9 cellular contexts compared by ENCODE assay signal in the genomic region with DNA sequence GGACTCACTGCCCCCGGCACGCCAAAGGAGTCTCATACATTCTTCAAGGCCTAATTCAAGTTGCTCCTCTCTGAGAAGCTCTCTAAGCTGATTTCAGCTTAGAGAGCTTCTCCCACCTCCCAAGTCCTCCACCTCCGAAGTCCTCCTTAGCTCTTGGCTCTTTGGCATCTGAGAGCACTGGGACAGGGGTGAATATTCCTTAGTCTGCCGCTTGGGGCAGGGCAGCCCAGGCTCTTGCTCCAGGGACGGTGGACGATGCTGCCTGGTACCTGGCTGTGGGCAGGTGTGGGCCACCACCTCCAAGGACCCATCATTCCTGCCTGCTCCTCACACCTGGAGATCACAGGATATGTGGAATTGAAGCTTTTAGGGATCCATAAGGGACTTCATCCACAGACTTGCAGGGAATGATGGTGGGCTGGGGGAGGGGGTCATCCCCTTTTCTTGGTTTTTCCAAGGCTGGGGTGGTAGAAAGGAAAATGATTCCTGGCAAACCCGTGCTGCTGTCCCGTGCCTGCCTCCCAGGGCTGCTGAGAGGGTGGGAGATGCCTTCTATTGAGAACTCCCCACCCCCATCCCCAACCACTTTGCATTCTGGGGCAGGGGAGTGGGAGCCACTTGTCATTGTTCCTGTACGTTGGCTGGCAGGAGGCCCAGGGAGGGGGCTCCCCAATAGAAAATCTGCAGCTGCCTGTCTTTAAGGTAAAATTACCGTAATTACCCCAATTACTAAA. TPM values are rescaled to one million over a fixed set of nuclear protein-coding genes. Genes with fewer than 3 reads are reported as not detected.
DNase-seq lines count a peak whose midpoint lies in the region; ATAC-seq and TF ChIP-seq lines count a peak whose summit lies in the region.
"Had no signal": no experiment of that assay in that cellular context is flagged by ENCODE, and none has a peak within 500 bp of the region (broad histone marks: within the 10 kb centered on the region; RNA-seq: fewer than 3 reads in every experiment).

No MANE protein-coding gene starts in this region.

- peaks cover 7% of the 10 kb centered on the region for H3K27me3 ChIP-seq in osteoblast (ENCODE audit: insufficient read depth, low read length)
- H3K27me3 ChIP-seq: BLaER1 treated with 17β-estradiol and CSF1 and Interleukin-3, amounts not matched to agents 10 nM and 100 nM had no signal

- ATAC-seq in esophagus mucosa (peak; percentile 70), HG03039 (IDR thresholded peaks at IDR 0.05; ENCODE audit: unreplicated experiment) (no peak), GM21515 (IDR thresholded peaks at IDR 0.05; ENCODE audit: unreplicated experiment) (no peak)

- TF ChIP-seq CTCF in NB4 (IDR thresholded peaks at IDR 0.05; ENCODE audit: low read depth, low read length) (peak; percentile 69), osteoblast (IDR thresholded peaks at IDR 0.05; ENCODE audit: extremely low read depth, low read depth, low read length) (peak; percentile 55)

- H3K27ac ChIP-seq in osteoblast (ENCODE audit: low read depth, low read length) = no peak overlapping the region
- H3K27ac ChIP-seq: BLaER1 treated with 17β-estradiol and CSF1 and Interleukin-3, amounts not matched to agents 10 nM and 100 nM had no signal

- no peaks in the 10 kb centered on the region for H3K4me1 ChIP-seq in osteoblast (ENCODE audit: insufficient read depth, low read length)

- H3K9me3 ChIP-seq in osteoblast (ENCODE audit: low read depth, low read length) = no peaks in the 10 kb centered on the region
- H3K9me3 ChIP-seq: BLaER1 treated with 17β-estradiol and CSF1 and Interleukin-3, amounts not matched to agents 10 nM and 100 nM had no signal

- no peaks in the 10 kb centered on the region for H4K20me1 ChIP-seq in osteoblast (ENCODE audit: insufficient read depth, low read length)
- H4K20me1 ChIP-seq: BLaER1 treated with 17β-estradiol and CSF1 and Interleukin-3, amounts not matched to agents 10 nM and 100 nM had no signal

- no peak overlapping the region for H3K4me3 ChIP-seq in NB4 (ENCODE audit: low read depth, low read length)
- no peak overlapping the region for H3K4me3 ChIP-seq in osteoblast (ENCODE audit: insufficient read depth, low read length)
- H3K4me3 ChIP-seq: BLaER1 treated with 17β-estradiol and CSF1 and Interleukin-3, amounts not matched to agents 10 nM and 100 nM had no signal

- no peak overlapping the region for H3K4me2 ChIP-seq in osteoblast (ENCODE audit: insufficient read depth, low read length)
- H3K4me2 ChIP-seq: BLaER1 treated with 17β-estradiol and CSF1 and Interleukin-3, amounts not matched to agents 10 nM and 100 nM had no signal

- TF ChIP-seq POLR2A in NB4 (IDR thresholded peaks at IDR 0.05; ENCODE audit: extremely low read depth, insufficient read length) = no peak

- DNase-seq in NCI-H2107 (lab: John Stamatoyannopoulos, UW) (peak; percentile 14), NCI-H2107 treated with DMSO at 0.1 percent for 48 hours (lab: John Stamatoyannopoulos, UW; ENCODE audit: unreplicated experiment) (no peak), NB4 (ENCODE audit: low read depth) (no peak), osteoblast (ENCODE audit: insufficient read length, low spot score, missing footprints) (no peak)
- DNase-seq in activated CD4-positive, alpha-beta T cell treated with anti-CD3 and anti-CD28 coated beads for 48 hours = peak; percentile 52

- H2AFZ ChIP-seq in osteoblast (ENCODE audit: low read length) = no peak overlapping the region

- no peaks in the 10 kb centered on the region for H3K36me3 ChIP-seq in osteoblast (ENCODE audit: insufficient read depth, low read length)
- H3K36me3 ChIP-seq: BLaER1 treated with 17β-estradiol and CSF1 and Interleukin-3, amounts not matched to agents 10 nM and 100 nM had no signal

- H3K79me2 ChIP-seq in osteoblast (ENCODE audit: insufficient read depth, low read length) = no peaks in the 10 kb centered on the region

RNA-seq across cellular contexts. Expression of gene ARHGAP40, which starts 57.4 kb away (rescaled TPM):
- 10.3 TPM for total RNA-seq in esophagus mucosa
- total RNA-seq in osteoblast = not detected in 2 replicates

Comparison
In these comparisons a context has a peak if more than half of its experiments do, and no peak if none do; other contexts are left out.
1. DNase-seq: peak in NCI-H2107 (single experiment) and activated CD4-positive, alpha-beta T cell treated with anti-CD3 and anti-CD28 coated beads for 48 hours (single experiment); none in NCI-H2107 treated with DMSO at 0.1 percent for 48 hours (single experiment), NB4 (single experiment) and osteoblast (single experiment).
2. RNA of gene ARHGAP40, which starts 57.4 kb away (total RNA-seq): 10.3 TPM in esophagus mucosa (single experiment); not detected in osteoblast; every median in the first group is over 10 times any median in the second.